In genomic region chr7:27164381-27165088, GRCh38 we compare ENCODE assay signal across 12 cellular contexts. TPM values are rescaled to one million over a fixed set of nuclear protein-coding genes. Genes with fewer than 3 reads are reported as not detected.
DNase-seq lines count a peak whose midpoint lies in the region; ATAC-seq and TF ChIP-seq lines count a peak whose summit lies in the region.
"Had no signal": no experiment of that assay in that cellular context is flagged by ENCODE, and none has a peak within 500 bp of the region (broad histone marks: within the 10 kb centered on the region; RNA-seq: fewer than 3 reads in every experiment).

No MANE protein-coding gene starts in this region.

- peak in 2 of 5 donors; percentile 23 to 64 for DNase-seq in heart left ventricle
- no peak for DNase-seq in right atrium auricular region (ENCODE audit: low spot score)
- DNase-seq in breast epithelium (ENCODE audit: low spot score in 2 of 2): no peak
- DNase-seq in mesothelial cell of epicardium (ENCODE audit: low spot score in 2 of 2, unreplicated experiment in 2 of 2): no peak
- peak in 1 of 2 donors; percentile 54 for DNase-seq in uterus
- DNase-seq in NCI-H2107 treated with DMSO at 0.1 percent for 48 hours (lab: John Stamatoyannopoulos, UW; ENCODE audit: unreplicated experiment): no peak
- DNase-seq: activated naive CD4-positive, alpha-beta T cell treated with anti-CD3 and anti-CD28 coated beads for 36 hours; NCI-H524 treated with DMSO at 0.1 percent for 48 hours had no signal

- peak overlapping the region; percentile 65 for H3K4me3 Mint-ChIP-seq in mesothelial cell of epicardium

- H3K27me3 ChIP-seq in heart left ventricle: peaks cover 79 to 100% (median 98%) of the 10 kb centered on the region in 9 donors
- peaks cover 62 to 88% of the 10 kb centered on the region in 2 donors for H3K27me3 ChIP-seq in right atrium auricular region
- H3K27me3 ChIP-seq in breast epithelium: peaks cover 3 to 59% of the 10 kb centered on the region in 2 donors
- H3K27me3 ChIP-seq in uterus: no peaks in the 10 kb centered on the region

- TF ChIP-seq CTCF in heart left ventricle (IDR thresholded peaks at IDR 0.05): no peak
- no peak for TF ChIP-seq CTCF in right atrium auricular region (IDR thresholded peaks at IDR 0.05)
- TF ChIP-seq CTCF in breast epithelium (IDR thresholded peaks at IDR 0.05): no peak
- TF ChIP-seq CTCF in mesothelial cell of epicardium (IDR thresholded peaks at IDR 0.05; ENCODE audit: unreplicated experiment): no peak
- TF ChIP-seq CTCF in uterus (IDR thresholded peaks at IDR 0.05): no peak

- TF ChIP-seq POLR2A in heart left ventricle (IDR thresholded peaks at IDR 0.05): no peak
- TF ChIP-seq POLR2A in breast epithelium (IDR thresholded peaks at IDR 0.05): no peak
- no peak for TF ChIP-seq POLR2A in uterus (IDR thresholded peaks at IDR 0.05)

- H3K9me3 ChIP-seq in heart left ventricle (no peaks in the 10 kb centered on the region), right atrium auricular region (no peaks in the 10 kb centered on the region), breast epithelium (no peaks in the 10 kb centered on the region), uterus (no peaks in the 10 kb centered on the region)

- H3K27ac ChIP-seq in heart left ventricle (peak overlapping the region in 1 of 12 donors; percentile 91), right atrium auricular region (no peak overlapping the region), breast epithelium (peak overlapping the region; percentile 81 to 89), uterus (peak overlapping the region; percentile 94 to 96)

- H3K27ac Mint-ChIP-seq in mesothelial cell of epicardium: peak overlapping the region; percentile 78
- H3K27ac Mint-ChIP-seq: activated naive CD4-positive, alpha-beta T cell treated with anti-CD3 and anti-CD28 coated beads for 36 hours had no signal

- H3K4me1 Mint-ChIP-seq in mesothelial cell of epicardium: peaks cover 50% of the 10 kb centered on the region

- WGBS in heart left ventricle, 4 donors: 2 to 3% (median 3%) methylated on average over 23 to 47 of the region's 47 CpGs

- H3K9me3 Mint-ChIP-seq in mesothelial cell of epicardium: no peaks in the 10 kb centered on the region
- H3K9me3 Mint-ChIP-seq: activated naive CD4-positive, alpha-beta T cell treated with anti-CD3 and anti-CD28 coated beads for 36 hours had no signal

- ATAC-seq in heart left ventricle (no peak), GM21723 (IDR thresholded peaks at IDR 0.05; ENCODE audit: unreplicated experiment) (no peak), GM18511 (IDR thresholded peaks at IDR 0.05; ENCODE audit: unreplicated experiment) (no peak)

- peaks cover 1% of the 10 kb centered on the region for H3K36me3 Mint-ChIP-seq in mesothelial cell of epicardium

- H3K36me3 ChIP-seq in heart left ventricle: no peaks in the 10 kb centered on the region
- no peaks in the 10 kb centered on the region for H3K36me3 ChIP-seq in right atrium auricular region
- H3K36me3 ChIP-seq in breast epithelium: no peaks in the 10 kb centered on the region
- H3K36me3 ChIP-seq in uterus: no peaks in the 10 kb centered on the region

- H3K27me3 Mint-ChIP-seq in mesothelial cell of epicardium (ENCODE audit: low read depth): peaks cover 87% of the 10 kb centered on the region

- H3K4me1 ChIP-seq in heart left ventricle (peaks cover 0 to 62% (median 17%) of the 10 kb centered on the region in 12 donors), right atrium auricular region (peaks cover 0 to 53% of the 10 kb centered on the region in 2 donors), breast epithelium (no peaks in the 10 kb centered on the region), uterus (no peaks in the 10 kb centered on the region)

- H3K4me3 ChIP-seq in heart left ventricle (peak overlapping the region in 9 of 12 donors; percentile 6 to 51 (median 20)), right atrium auricular region (peak overlapping the region in 1 of 2 donors; percentile 26), breast epithelium (peak overlapping the region; percentile 65 to 80 (median 65)), uterus (peak overlapping the region; percentile 58 to 66)

- intact Hi-C loops in heart left ventricle (cut with DNase I): loop anchor here in 9 of 10 donors (5.0 to 10.0 kb wide), 10 partner anchors 312 to 1310 kb away; no protein-coding TSS in a partner anchor
- intact Hi-C loops in breast epithelium (cut with DNase I; ENCODE audit: low total_unique reads): loop anchor here (5.0 kb wide), 1 partner anchor 797 kb away; no protein-coding TSS in a partner anchor
- intact Hi-C loops in uterus (cut with DNase I; ENCODE audit: low total_unique reads): loop anchor here (5.0 kb wide), 2 partner anchors 307 to 1307 kb away; no protein-coding TSS in a partner anchor

RNA-seq across cellular contexts. Expression of gene HOXA9, which starts 0.8 kb away (rescaled TPM):
- total RNA-seq in heart left ventricle (under 1 TPM in 1 of 9 donors, not detected in 8; 0.29 TPM), right atrium auricular region (not detected), breast epithelium (10 to 100 TPM in 1 of 3 donors, 1 to 10 TPM in 2; 7.5 to 18.4 (median 9.0) TPM), mesothelial cell of epicardium (10.8 to 14.5 TPM (median 13.2 TPM) in 3 replicates), uterus (10 to 100 TPM in 3 of 4 donors, 1 to 10 TPM in 1; 2.3 to 26.4 (median 22.4) TPM)
- not detected for polyA plus RNA-seq in heart left ventricle
- total RNA-seq: activated naive CD4-positive, alpha-beta T cell treated with anti-CD3 and anti-CD28 coated beads for 36 hours had no signal

RNA-seq across cellular contexts. Expression of gene HOXA7, which starts 8.1 kb away (rescaled TPM):
- total RNA-seq in heart left ventricle (under 1 TPM in 1 of 9 donors, not detected in 8; 0.29 TPM), right atrium auricular region (not detected), breast epithelium (1 to 10 TPM; 4.6 to 8.8 (median 6.2) TPM), mesothelial cell of epicardium (17.4 to 18.9 TPM (median 17.9 TPM) in 3 replicates), uterus (1 to 10 TPM in 3 of 4 donors, under 1 TPM in 1; 0.26 to 9.1 (median 5.2) TPM)
- not detected for polyA plus RNA-seq in heart left ventricle
- total RNA-seq: activated naive CD4-positive, alpha-beta T cell treated with anti-CD3 and anti-CD28 coated beads for 36 hours; mucosa of gallbladder; temporal lobe had no signal

RNA-seq across cellular contexts. Expression of gene HOXA10, which starts 9.6 kb away (rescaled TPM):
- total RNA-seq in heart left ventricle (under 1 TPM in 2 of 9 donors, not detected in 7; 0.18 to 0.36 TPM), right atrium auricular region (not detected), breast epithelium (10 to 100 TPM in 1 of 3 donors, 1 to 10 TPM in 2; 2.3 to 21.1 (median 5.2) TPM), mesothelial cell of epicardium (13.1 to 14.4 TPM (median 13.8 TPM) in 3 replicates), uterus (100 to 1,000 TPM in 1 of 4 donors, 10 to 100 TPM in 3; 50.0 to 114 (median 69.0) TPM)
- polyA plus RNA-seq in heart left ventricle: under 1 TPM in 1 of 2 donors, not detected in 1; 0.06 TPM
- total RNA-seq: activated naive CD4-positive, alpha-beta T cell treated with anti-CD3 and anti-CD28 coated beads for 36 hours; temporal lobe had no signal

RNA-seq across cellular contexts. Expression of gene HOXA3, which starts 12.2 kb away (rescaled TPM):
- total RNA-seq in heart left ventricle (1 to 10 TPM in 3 of 9 donors, under 1 TPM in 4, not detected in 2; 0.19 to 3.1 (median 0.67) TPM), right atrium auricular region (under 1 TPM; 0.28 to 0.30 TPM), breast epithelium (1 to 10 TPM; 4.5 to 6.4 (median 4.6) TPM), mesothelial cell of epicardium (197 to 209 TPM (median 201 TPM) in 3 replicates), uterus (10 to 100 TPM in 2 of 4 donors, 1 to 10 TPM in 2; 1.0 to 34.5 (median 19.0) TPM)
- under 1 TPM; 0.07 to 0.11 TPM for polyA plus RNA-seq in heart left ventricle
- total RNA-seq: activated naive CD4-positive, alpha-beta T cell treated with anti-CD3 and anti-CD28 coated beads for 36 hours; temporal lobe had no signal

RNA-seq across cellular contexts. Expression of gene HOXA6, which starts 17.0 kb away (rescaled TPM):
- total RNA-seq in heart left ventricle: not detected
- not detected for polyA plus RNA-seq in heart left ventricle
- not detected for total RNA-seq in right atrium auricular region
- total RNA-seq in breast epithelium: 10 to 100 TPM in 1 of 3 donors, 1 to 10 TPM in 2; 7.9 to 16.0 (median 9.0) TPM
- 43.7 to 45.6 TPM (median 44.4 TPM) in 3 replicates for total RNA-seq in mesothelial cell of epicardium
- 10 to 100 TPM in 3 of 4 donors, 1 to 10 TPM in 1; 1.8 to 19.1 (median 15.4) TPM for total RNA-seq in uterus
- total RNA-seq: activated naive CD4-positive, alpha-beta T cell treated with anti-CD3 and anti-CD28 coated beads for 36 hours; temporal lobe had no signal

Comparison
In these comparisons a context has a peak if more than half of its experiments do, and no peak if none do; other contexts are left out.
1. H3K27ac ChIP-seq: peak in breast epithelium (2 of 2) and uterus (2 of 2); none in right atrium auricular region (0 of 2).